Comparison of ENCODE assay signal across 9 cellular contexts in the genomic region with DNA sequence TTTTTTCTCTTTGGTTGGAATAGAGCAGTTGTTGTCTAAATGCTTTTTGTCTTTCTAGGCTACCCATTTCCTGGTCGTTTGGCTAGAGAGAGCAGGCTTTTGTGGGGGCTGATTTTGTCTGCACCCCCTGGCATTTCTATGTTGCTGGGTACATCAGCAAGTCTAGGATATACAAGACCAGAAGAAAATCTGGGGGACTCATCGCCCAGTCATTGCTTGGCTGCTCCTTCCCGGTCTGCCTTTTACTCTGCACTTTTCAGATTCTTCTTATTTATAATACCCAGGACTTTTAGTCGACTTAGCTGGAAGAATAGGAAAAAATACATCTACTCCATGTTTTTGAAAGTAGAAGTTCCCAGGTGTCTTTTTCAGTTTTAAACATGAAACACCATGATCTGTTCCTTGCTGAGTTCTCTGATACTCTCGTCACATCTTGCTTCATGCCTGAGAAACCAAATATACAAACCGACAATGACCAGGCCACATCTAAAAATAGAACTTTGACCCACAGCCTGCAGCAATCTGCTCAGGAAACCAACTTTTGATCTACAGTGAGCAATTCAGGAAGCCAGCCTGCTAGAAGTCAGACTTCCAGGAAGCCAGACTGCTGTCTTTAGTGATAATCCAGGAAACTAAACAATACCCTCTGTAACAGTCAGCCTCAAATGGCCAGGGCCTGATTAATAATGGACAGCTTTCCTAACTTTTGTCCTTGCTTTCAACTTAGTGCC.
DNase-seq lines count a peak whose midpoint lies in the region; ATAC-seq, FAIRE-seq and TF ChIP-seq lines count a peak whose summit lies in the region.
"Had no signal": no experiment of that assay in that cellular context is flagged by ENCODE, and none has a peak within 500 bp of the region (broad histone marks: within the 10 kb centered on the region; RNA-seq: fewer than 3 reads in every experiment).

No MANE protein-coding gene starts in this region.

- no peaks in the 10 kb centered on the region for H3K36me3 ChIP-seq in HepG2 (replicated peaks in 1 of 2; ENCODE audit: control insufficient read depth in 1 of 2, insufficient read depth in 2 of 2, low read length in 2 of 2)
- no peaks in the 10 kb centered on the region for H3K36me3 ChIP-seq in CD8-positive, alpha-beta T cell (ENCODE audit: insufficient read depth, low read length)

- no peaks in the 10 kb centered on the region for H4K20me1 ChIP-seq in HepG2 (ENCODE audit: insufficient read depth, low read length)

- H3K4me1 Mint-ChIP-seq in CD8-positive, alpha-beta T cell (ENCODE audit: low read depth): peaks cover 5% of the 10 kb centered on the region

- peak overlapping the region; percentile 55 for H3K27ac ChIP-seq in HepG2 (ENCODE audit: extremely low read length, insufficient read depth, low read length)
- H3K27ac ChIP-seq in CD8-positive, alpha-beta T cell (ENCODE audit: low read depth, low read length): no peak overlapping the region

- WGBS in HepG2 (ENCODE audit: low lambda C conversion rate): 30% methylated on average over 6 of the region's 6 CpGs

- no TSS peak for BruUV-seq in HepG2 (replicated peaks; lab: Mats Ljungman, UMichigan)

- H3K27me3 ChIP-seq in HepG2 (ENCODE audit: control insufficient read depth in 1 of 2, insufficient read depth in 2 of 2, low read length in 2 of 2): 0 out of 5 replicates have a peak, but pooled peaks cover 0 to 2% of the 10 kb centered on the region in 2 experiments
- no peaks in the 10 kb centered on the region for H3K27me3 ChIP-seq in CD8-positive, alpha-beta T cell (ENCODE audit: insufficient read depth, low read length)

- H3K79me2 ChIP-seq in HepG2 (ENCODE audit: insufficient read depth, low read length): no peaks in the 10 kb centered on the region

- ATAC-seq in GM18861 (IDR thresholded peaks at IDR 0.05; ENCODE audit: unreplicated experiment): peak; percentile 79
- ATAC-seq in HG02884 (IDR thresholded peaks at IDR 0.05; ENCODE audit: unreplicated experiment): peak; percentile 67
- peak; percentile 85 for ATAC-seq in HepG2
- ATAC-seq in HG02623 (IDR thresholded peaks at IDR 0.05; ENCODE audit: unreplicated experiment): no peak
- ATAC-seq in CD8-positive, alpha-beta T cell: no peak

- peak overlapping the region; percentile 31 for H2AFZ ChIP-seq in HepG2 (ENCODE audit: low read length)

- peak overlapping the region in 2 of 3 experiments; percentile 9 to 23; a peak in 3 of 6 replicates for H3K4me3 ChIP-seq in HepG2 (replicated peaks in 1 of 3; ENCODE audit: insufficient read depth in 1 of 3, low read depth in 2 of 3, low read length in 3 of 3)
- no peak overlapping the region for H3K4me3 ChIP-seq in CD8-positive, alpha-beta T cell (ENCODE audit: low read depth, low read length)

- no peak overlapping the region for H3K27ac Mint-ChIP-seq in CD8-positive, alpha-beta T cell
- H3K27ac Mint-ChIP-seq: memory B cell had no signal

- in situ Hi-C loops in SK-MEL-5 (cut with HindIII; ENCODE audit: low pct_unique_long_range_greater_than_20kb, low sequenced_read_pairs) (no loop called here), HepG2 (cut with HindIII; ENCODE audit: extremely low pct_ligation_motif_present, low pct_unique_long_range_greater_than_20kb) (no loop called here)

- H3K4me3 Mint-ChIP-seq in CD8-positive, alpha-beta T cell: no peak overlapping the region
- H3K4me3 Mint-ChIP-seq: memory B cell had no signal

- peak; percentile 74 for FAIRE-seq in HepG2 (lab: Jason Lieb, UNC)

- POLR2A ChIA-PET in HepG2 (lab: Yijun Ruan, JAX): no interaction called here
- POLR2A ChIA-PET in CD8-positive, alpha-beta T cell (lab: Charles Lee): no interaction called here

- H3K27me3 Mint-ChIP-seq in CD8-positive, alpha-beta T cell (ENCODE audit: low read depth): peaks cover 10% of the 10 kb centered on the region

- intact Hi-C loops in HepG2 (cut with micrococcal nuclease; ENCODE audit: unreplicated experiment): loop anchor here (2.0 to 5.0 kb wide), 2 partner anchors 82 to 244 kb away; no protein-coding TSS in a partner anchor
- intact Hi-C loops in CD8-positive, alpha-beta T cell (cut with DNase I, micrococcal nuclease): no loop called here

- H3K9ac ChIP-seq in HepG2 (ENCODE audit: insufficient read depth, low read depth, low read length): no peak overlapping the region

- no peak for TF ChIP-seq POLR2A in HepG2 (IDR thresholded peaks at IDR 0.05; ENCODE audit: insufficient read depth in 1 of 2, low read depth in 2 of 2, low read length in 2 of 2)

- H3K4me2 ChIP-seq in HepG2 (ENCODE audit: low read depth, low read length): peak overlapping the region; percentile 56

- H3K9me3 Mint-ChIP-seq in CD8-positive, alpha-beta T cell: no peaks in the 10 kb centered on the region
- H3K9me3 Mint-ChIP-seq: memory B cell had no signal

- CTCF ChIA-PET in HepG2 (lab: Yijun Ruan, JAX; ENCODE audit: low intra/inter-chr PET ratio, low total read pairs): no interaction called here
- CTCF ChIA-PET in CD8-positive, alpha-beta T cell (lab: Charles Lee): no interaction called here

- DNase-seq in SK-MEL-5 (ENCODE audit: low read depth, low spot score) (peak; percentile 2), HepG2 (ENCODE audit: low spot score) (peak; percentile 60), NCI-H2196 treated with DMSO at 0.1 percent for 48 hours (lab: John Stamatoyannopoulos, UW; ENCODE audit: unreplicated experiment) (no peak)
- DNase-seq in activated CD4-positive, alpha-beta T cell treated with anti-CD3 and anti-CD28 coated beads for 4 hours: no peak
- no peak for DNase-seq in CD8-positive, alpha-beta T cell

- no peak for TF ChIP-seq RAD21 in HepG2 (CRISPR knock-in tag; IDR thresholded peaks at IDR 0.05)

- no peak for TF ChIP-seq CTCF in HepG2 (CRISPR knock-in tag; IDR thresholded peaks at IDR 0.05)
- no peak for TF ChIP-seq CTCF in CD8-positive, alpha-beta T cell (IDR thresholded peaks at IDR 0.05)

- no peaks in the 10 kb centered on the region for H3K36me3 Mint-ChIP-seq in CD8-positive, alpha-beta T cell
- H3K36me3 Mint-ChIP-seq: memory B cell had no signal

- peak in 1 of 2 experiments; percentile 63; a peak in 2 of 4 replicates for TF ChIP-seq EP300 in HepG2 (IDR thresholded peaks at IDR 0.05; ENCODE audit: low read depth in 2 of 2, low read length in 2 of 2)
- peak; percentile 68; the same call in 1 of the 2 replicates for TF ChIP-seq EP300 in HepG2 (CRISPR knock-in tag; IDR thresholded peaks at IDR 0.05; ENCODE audit: borderline replicate concordance)

- H3K4me1 ChIP-seq in HepG2 (ENCODE audit: insufficient read depth, low read length): peaks cover 29% of the 10 kb centered on the region
- H3K4me1 ChIP-seq in CD8-positive, alpha-beta T cell (ENCODE audit: insufficient read depth, low read length): no peaks in the 10 kb centered on the region

- H3K9me3 ChIP-seq in HepG2 (ENCODE audit: low read length): no peaks in the 10 kb centered on the region
- no peaks in the 10 kb centered on the region for H3K9me3 ChIP-seq in CD8-positive, alpha-beta T cell (ENCODE audit: low read length)

TF ChIP-seq in HepG2, 621 proteins besides CTCF, POLR2A, EP300 and RAD21 (continues in another document):
- TF ChIP-seq, protein P1, sequence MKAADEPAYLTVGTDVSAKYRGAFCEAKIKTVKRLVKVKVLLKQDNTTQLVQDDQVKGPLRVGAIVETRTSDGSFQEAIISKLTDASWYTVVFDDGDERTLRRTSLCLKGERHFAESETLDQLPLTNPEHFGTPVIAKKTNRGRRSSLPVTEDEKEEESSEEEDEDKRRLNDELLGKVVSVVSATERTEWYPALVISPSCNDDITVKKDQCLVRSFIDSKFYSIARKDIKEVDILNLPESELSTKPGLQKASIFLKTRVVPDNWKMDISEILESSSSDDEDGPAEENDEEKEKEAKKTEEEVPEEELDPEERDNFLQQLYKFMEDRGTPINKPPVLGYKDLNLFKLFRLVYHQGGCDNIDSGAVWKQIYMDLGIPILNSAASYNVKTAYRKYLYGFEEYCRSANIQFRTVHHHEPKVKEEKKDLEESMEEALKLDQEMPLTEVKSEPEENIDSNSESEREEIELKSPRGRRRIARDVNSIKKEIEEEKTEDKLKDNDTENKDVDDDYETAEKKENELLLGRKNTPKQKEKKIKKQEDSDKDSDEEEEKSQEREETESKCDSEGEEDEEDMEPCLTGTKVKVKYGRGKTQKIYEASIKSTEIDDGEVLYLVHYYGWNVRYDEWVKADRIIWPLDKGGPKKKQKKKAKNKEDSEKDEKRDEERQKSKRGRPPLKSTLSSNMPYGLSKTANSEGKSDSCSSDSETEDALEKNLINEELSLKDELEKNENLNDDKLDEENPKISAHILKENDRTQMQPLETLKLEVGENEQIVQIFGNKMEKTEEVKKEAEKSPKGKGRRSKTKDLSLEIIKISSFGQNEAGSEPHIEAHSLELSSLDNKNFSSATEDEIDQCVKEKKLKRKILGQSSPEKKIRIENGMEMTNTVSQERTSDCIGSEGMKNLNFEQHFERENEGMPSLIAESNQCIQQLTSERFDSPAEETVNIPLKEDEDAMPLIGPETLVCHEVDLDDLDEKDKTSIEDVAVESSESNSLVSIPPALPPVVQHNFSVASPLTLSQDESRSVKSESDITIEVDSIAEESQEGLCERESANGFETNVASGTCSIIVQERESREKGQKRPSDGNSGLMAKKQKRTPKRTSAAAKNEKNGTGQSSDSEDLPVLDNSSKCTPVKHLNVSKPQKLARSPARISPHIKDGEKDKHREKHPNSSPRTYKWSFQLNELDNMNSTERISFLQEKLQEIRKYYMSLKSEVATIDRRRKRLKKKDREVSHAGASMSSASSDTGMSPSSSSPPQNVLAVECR (CRISPR knock-in tag; IDR thresholded peaks at IDR 0.05; ENCODE audit: borderline replicate concordance): peak; percentile 24; the same call in 1 of the 2 replicates
- no peak for TF ChIP-seq ZFP62 (CRISPR knock-in tag; IDR thresholded peaks at IDR 0.05)
- peak; percentile 23; the same call in 1 of the 2 replicates for TF ChIP-seq SAP130 (CRISPR knock-in tag; IDR thresholded peaks at IDR 0.05; ENCODE audit: low read depth)
- TF ChIP-seq, protein P2, sequence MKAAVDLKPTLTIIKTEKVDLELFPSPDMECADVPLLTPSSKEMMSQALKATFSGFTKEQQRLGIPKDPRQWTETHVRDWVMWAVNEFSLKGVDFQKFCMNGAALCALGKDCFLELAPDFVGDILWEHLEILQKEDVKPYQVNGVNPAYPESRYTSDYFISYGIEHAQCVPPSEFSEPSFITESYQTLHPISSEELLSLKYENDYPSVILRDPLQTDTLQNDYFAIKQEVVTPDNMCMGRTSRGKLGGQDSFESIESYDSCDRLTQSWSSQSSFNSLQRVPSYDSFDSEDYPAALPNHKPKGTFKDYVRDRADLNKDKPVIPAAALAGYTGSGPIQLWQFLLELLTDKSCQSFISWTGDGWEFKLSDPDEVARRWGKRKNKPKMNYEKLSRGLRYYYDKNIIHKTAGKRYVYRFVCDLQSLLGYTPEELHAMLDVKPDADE (CRISPR knock-in tag; IDR thresholded peaks at IDR 0.05): no peak
- peak; percentile 28; the same call in 1 of the 2 replicates for TF ChIP-seq ZNF644 (CRISPR knock-in tag; IDR thresholded peaks at IDR 0.05; ENCODE audit: low read depth)
- TF ChIP-seq TAF15 (IDR thresholded peaks at IDR 0.05; ENCODE audit: low read depth, low read length, poor library complexity, severe bottlenecking): no peak
- peak; percentile 25 for TF ChIP-seq TEAD3 (CRISPR knock-in tag; optimal IDR thresholded peaks at IDR 0.05; ENCODE audit: borderline replicate concordance)
- TF ChIP-seq SOX6 (IDR thresholded peaks at IDR 0.05): no peak
- peak; percentile 74 for TF ChIP-seq SOX6 (CRISPR knock-in tag; IDR thresholded peaks at IDR 0.05)

Comparison
In these comparisons a context has a peak if more than half of its experiments do, and no peak if none do; other contexts are left out.
1. ATAC-seq: peak in GM18861 (single experiment), HG02884 (single experiment) and HepG2 (single experiment); none in HG02623 (single experiment) and CD8-positive, alpha-beta T cell (single experiment).
2. DNase-seq: peak in SK-MEL-5 (single experiment) and HepG2 (single experiment); none in NCI-H2196 treated with DMSO at 0.1 percent for 48 hours (single experiment), activated CD4-positive, alpha-beta T cell treated with anti-CD3 and anti-CD28 coated beads for 4 hours (0 of 2) and CD8-positive, alpha-beta T cell (0 of 7).